8 cellular contexts compared by ENCODE assay signal in genomic region chr14:80055912-80056801, GRCh38.
DNase-seq lines count a peak whose midpoint lies in the region; ATAC-seq and TF ChIP-seq lines count a peak whose summit lies in the region.

No MANE protein-coding gene starts in this region.

- DNase-seq in DMS79 (lab: John Stamatoyannopoulos, UW), result peak; percentile 19
- peak; percentile 32 for DNase-seq in HS-5 (ENCODE audit: low read depth)
- peak; percentile 84 for DNase-seq in PC-3
- peak; percentile 82 for DNase-seq in endodermal cell
- peak in 1 of 2 experiments; percentile 39 for DNase-seq in mesothelial cell of epicardium (ENCODE audit: low spot score in 2 of 2, unreplicated experiment in 2 of 2)
- no peak for DNase-seq in naive thymus-derived CD4-positive, alpha-beta T cell
- DNase-seq in natural killer cell treated with Interleukin-12 subunit alpha and Interleukin-12 subunit beta and Interleukin-15 and Interleukin-18, amount 100 ng/mL, for 72 hours (ENCODE audit: low spot score), result no peak

- H3K4me2 ChIP-seq in PC-3 (ENCODE audit: low read length), result peak overlapping the region; percentile 15

- no peaks in the 10 kb centered on the region for H3K36me3 Mint-ChIP-seq in endodermal cell (ENCODE audit: low read depth)
- H3K36me3 Mint-ChIP-seq in mesothelial cell of epicardium, result no peaks in the 10 kb centered on the region
- no peaks in the 10 kb centered on the region for H3K36me3 Mint-ChIP-seq in naive thymus-derived CD4-positive, alpha-beta T cell
- no peaks in the 10 kb centered on the region for H3K36me3 Mint-ChIP-seq in natural killer cell treated with Interleukin-12 subunit alpha and Interleukin-12 subunit beta and Interleukin-15 and Interleukin-18, amount 100 ng/mL, for 72 hours

- POLR2A ChIA-PET in PC-3 (lab: Charles Lee; ENCODE audit: unreplicated experiment), result no interaction called here
- POLR2A ChIA-PET in naive thymus-derived CD4-positive, alpha-beta T cell (lab: Charles Lee), result no interaction called here

- TF ChIP-seq CTCF in PC-3 (conservative IDR thresholded peaks at IDR 0.05; ENCODE audit: low read depth, low read length), result peak; percentile 89
- peak; percentile 89 for TF ChIP-seq CTCF in endodermal cell (conservative IDR thresholded peaks at IDR 0.05)
- TF ChIP-seq CTCF in mesothelial cell of epicardium (IDR thresholded peaks at IDR 0.05; ENCODE audit: unreplicated experiment), result peak; percentile 61

- H3K27me3 Mint-ChIP-seq in endodermal cell (ENCODE audit: insufficient read depth) (peaks cover 4% of the 10 kb centered on the region), mesothelial cell of epicardium (ENCODE audit: low read depth) (peaks cover 21% of the 10 kb centered on the region)
- no peaks in the 10 kb centered on the region for H3K27me3 Mint-ChIP-seq in naive thymus-derived CD4-positive, alpha-beta T cell
- no peaks in the 10 kb centered on the region for H3K27me3 Mint-ChIP-seq in natural killer cell treated with Interleukin-12 subunit alpha and Interleukin-12 subunit beta and Interleukin-15 and Interleukin-18, amount 100 ng/mL, for 72 hours

- H3K4me3 Mint-ChIP-seq in endodermal cell (no peak overlapping the region), mesothelial cell of epicardium (no peak overlapping the region)
- H3K4me3 Mint-ChIP-seq in naive thymus-derived CD4-positive, alpha-beta T cell, result no peak overlapping the region
- H3K4me3 Mint-ChIP-seq in natural killer cell treated with Interleukin-12 subunit alpha and Interleukin-12 subunit beta and Interleukin-15 and Interleukin-18, amount 100 ng/mL, for 72 hours, result no peak overlapping the region

- intact Hi-C loops in PC-3 (cut with micrococcal nuclease), result loop anchor here (1.0 to 10.0 kb wide), 10 partner anchors 157 to 1091 kb away; no protein-coding TSS in a partner anchor
- intact Hi-C loops in naive thymus-derived CD4-positive, alpha-beta T cell (cut with micrococcal nuclease), result loop anchor here in 1 of 2 donors (10.0 kb wide), 1 partner anchor 789 kb away; no protein-coding TSS in a partner anchor

- H3K4me1 ChIP-seq in PC-3 (ENCODE audit: insufficient read depth, low read length), result peaks cover 35% of the 10 kb centered on the region
- H3K4me1 ChIP-seq in endodermal cell (ENCODE audit: control insufficient read depth, insufficient read depth, low read length), result no peaks in the 10 kb centered on the region
- H3K4me1 ChIP-seq in naive thymus-derived CD4-positive, alpha-beta T cell (ENCODE audit: control insufficient read depth in 2 of 2, insufficient read depth in 2 of 2, low read length in 2 of 2), result no peaks in the 10 kb centered on the region

- H3K9me3 ChIP-seq in PC-3 (ENCODE audit: low read length), result no peaks in the 10 kb centered on the region
- H3K9me3 ChIP-seq in endodermal cell (ENCODE audit: control insufficient read depth, low read length), result no peaks in the 10 kb centered on the region
- no peaks in the 10 kb centered on the region for H3K9me3 ChIP-seq in naive thymus-derived CD4-positive, alpha-beta T cell (ENCODE audit: control insufficient read depth in 2 of 3, low read length in 3 of 3)

- H3K4me1 Mint-ChIP-seq in endodermal cell (no peaks in the 10 kb centered on the region), mesothelial cell of epicardium (peaks cover 2% of the 10 kb centered on the region)
- H3K4me1 Mint-ChIP-seq in naive thymus-derived CD4-positive, alpha-beta T cell, result no peaks in the 10 kb centered on the region
- no peaks in the 10 kb centered on the region for H3K4me1 Mint-ChIP-seq in natural killer cell treated with Interleukin-12 subunit alpha and Interleukin-12 subunit beta and Interleukin-15 and Interleukin-18, amount 100 ng/mL, for 72 hours (ENCODE audit: low read depth in 2 of 2)

- no peaks in the 10 kb centered on the region for H3K27me3 ChIP-seq in PC-3 (ENCODE audit: low read length)
- peaks cover 10% of the 10 kb centered on the region for H3K27me3 ChIP-seq in endodermal cell (ENCODE audit: control insufficient read depth, insufficient read depth, low read length, poor library complexity, severe bottlenecking)
- H3K27me3 ChIP-seq in naive thymus-derived CD4-positive, alpha-beta T cell (ENCODE audit: control insufficient read depth in 2 of 2, insufficient read depth in 2 of 2, low read length in 2 of 2), result no peaks in the 10 kb centered on the region

- H2AFZ ChIP-seq in PC-3 (ENCODE audit: low read length), result peak overlapping the region; percentile 33

- CTCF ChIA-PET in PC-3 (lab: Charles Lee), result interaction anchor here (0.5 to 1.4 kb wide), 9 partner anchors 17 to 793 kb away, joined by 3 to 10 read pairs (median 3); no protein-coding TSS in a partner anchor
- CTCF ChIA-PET in naive thymus-derived CD4-positive, alpha-beta T cell (lab: Charles Lee), result no interaction called here

- peak overlapping the region; percentile 14; the same call in 1 of the 2 replicates for H3K27ac ChIP-seq in PC-3 (ENCODE audit: low read length)
- H3K27ac ChIP-seq in endodermal cell (ENCODE audit: low read depth, low read length), result no peak overlapping the region
- H3K27ac ChIP-seq in naive thymus-derived CD4-positive, alpha-beta T cell (ENCODE audit: low read depth, low read length), result no peak overlapping the region

- ATAC-seq in PC-3 (peak; percentile 62), GM19035 (IDR thresholded peaks at IDR 0.05; ENCODE audit: unreplicated experiment) (no peak)
- no peak for ATAC-seq in naive thymus-derived CD4-positive, alpha-beta T cell
- no peak for ATAC-seq in natural killer cell treated with Interleukin-12 subunit alpha and Interleukin-12 subunit beta and Interleukin-15 and Interleukin-18, amount 100 ng/mL, for 72 hours

- H3K4me3 ChIP-seq in PC-3 (ENCODE audit: low read length), result 0 out of 2 replicates have a peak overlapping the region, but pooled peaks have one; percentile 2
- no peak overlapping the region for H3K4me3 ChIP-seq in endodermal cell (ENCODE audit: low read length)
- no peak overlapping the region for H3K4me3 ChIP-seq in naive thymus-derived CD4-positive, alpha-beta T cell (ENCODE audit: low read length)

- H3K36me3 ChIP-seq in PC-3 (ENCODE audit: low read depth, low read length) (no peaks in the 10 kb centered on the region), endodermal cell (ENCODE audit: control insufficient read depth, insufficient read depth, low read length) (no peaks in the 10 kb centered on the region)
- no peaks in the 10 kb centered on the region for H3K36me3 ChIP-seq in naive thymus-derived CD4-positive, alpha-beta T cell (ENCODE audit: control insufficient read depth in 2 of 3, insufficient read depth in 3 of 3, low read length in 3 of 3)

- H3K9ac ChIP-seq in PC-3 (ENCODE audit: low read length), result no peak overlapping the region
- no peak overlapping the region for H3K9ac ChIP-seq in endodermal cell (ENCODE audit: extremely low read depth, low read length, poor library complexity, severe bottlenecking)

- BruUV-seq in PC-3 (replicated peaks; lab: Mats Ljungman, UMichigan), result no TSS peak

- H3K9me3 Mint-ChIP-seq in endodermal cell (peaks cover 5% of the 10 kb centered on the region), mesothelial cell of epicardium (peaks cover 8% of the 10 kb centered on the region)
- H3K9me3 Mint-ChIP-seq in naive thymus-derived CD4-positive, alpha-beta T cell, result peaks cover 0 to 21% (median 2%) of the 10 kb centered on the region in 11 donors
- H3K9me3 Mint-ChIP-seq in natural killer cell treated with Interleukin-12 subunit alpha and Interleukin-12 subunit beta and Interleukin-15 and Interleukin-18, amount 100 ng/mL, for 72 hours, result peaks cover 4% of the 10 kb centered on the region

- H3K27ac Mint-ChIP-seq in endodermal cell (no peak overlapping the region), mesothelial cell of epicardium (no peak overlapping the region)
- no peak overlapping the region for H3K27ac Mint-ChIP-seq in naive thymus-derived CD4-positive, alpha-beta T cell
- no peak overlapping the region for H3K27ac Mint-ChIP-seq in natural killer cell treated with Interleukin-12 subunit alpha and Interleukin-12 subunit beta and Interleukin-15 and Interleukin-18, amount 100 ng/mL, for 72 hours

- WGBS in endodermal cell (ENCODE audit: insufficient coverage in 1 of 2, insufficient read length in 1 of 2), 2 experiments, result 40 to 56% methylated on average over 3 to 8 of the region's 8 CpGs

- H3F3A ChIP-seq in PC-3 (ENCODE audit: low read length, unreplicated experiment), result peaks cover 5% of the 10 kb centered on the region

- no peaks in the 10 kb centered on the region for H3K79me2 ChIP-seq in PC-3 (ENCODE audit: low read length)

- no peaks in the 10 kb centered on the region for H4K20me1 ChIP-seq in PC-3 (ENCODE audit: low read length)

- no peaks in the 10 kb centered on the region for H3K9me2 ChIP-seq in PC-3 (replicated peaks; ENCODE audit: low read length)

Comparison
In these comparisons a context has a peak if more than half of its experiments do, and no peak if none do; other contexts are left out.
1. DNase-seq: peak in DMS79 (single experiment), HS-5 (single experiment), PC-3 (single experiment) and endodermal cell (single experiment); none in naive thymus-derived CD4-positive, alpha-beta T cell (0 of 9) and natural killer cell treated with Interleukin-12 subunit alpha and Interleukin-12 subunit beta and Interleukin-15 and Interleukin-18, amount 100 ng/mL, for 72 hours (single experiment).
2. Peak in every context shown above with its lines, with median percentiles within 50 percentile points of each other: CTCF ChIP-seq.